8 cellular contexts compared by ENCODE assay signal in genomic region chr1:966603-967295, GRCh38. TPM values are rescaled to one million over a fixed set of nuclear protein-coding genes. Genes with fewer than 3 reads are reported as not detected.
DNase-seq lines count a peak whose midpoint lies in the region; ATAC-seq and TF ChIP-seq lines count a peak whose summit lies in the region.

No MANE protein-coding gene starts in this region.

- intact Hi-C loops in mucosa of descending colon (cut with DNase I, micrococcal nuclease) = no loop called here

- TF ChIP-seq CTCF in mucosa of descending colon (IDR thresholded peaks at IDR 0.05) = no peak

- H3K27ac Mint-ChIP-seq in activated CD4-positive, alpha-beta memory T cell treated with anti-CD3 and anti-CD28 coated beads, Interleukin-2, amount 10 ng/mL, durations not matched to agents 7 days and 5 days = peak overlapping the region; percentile 83
- H3K27ac Mint-ChIP-seq in effector memory CD8-positive, alpha-beta T cell = no peak overlapping the region

- peaks cover 14% of the 10 kb centered on the region for H3K4me1 ChIP-seq in mucosa of descending colon (ENCODE audit: low read depth)

- H3K9me3 ChIP-seq in mucosa of descending colon = no peaks in the 10 kb centered on the region

- CTCF ChIA-PET in activated CD4-positive, alpha-beta memory T cell treated with anti-CD3 and anti-CD28 coated beads, Interleukin-2, amount 10 ng/mL, durations not matched to agents 7 days and 5 days (lab: Charles Lee) = interaction anchor here (1.0 to 2.5 kb wide), 4 partner anchors 9 to 97 kb away, joined by 5 to 12 read pairs (median 6); partner anchors contain the start of gene PERM1

- H3K36me3 ChIP-seq in mucosa of descending colon (ENCODE audit: low read depth) = no peaks in the 10 kb centered on the region

- peak overlapping the region; percentile 82 for H3K4me3 Mint-ChIP-seq in activated CD4-positive, alpha-beta memory T cell treated with anti-CD3 and anti-CD28 coated beads, Interleukin-2, amount 10 ng/mL, durations not matched to agents 7 days and 5 days
- H3K4me3 Mint-ChIP-seq in effector memory CD8-positive, alpha-beta T cell = peak overlapping the region; percentile 67 to 75

- peaks cover 14% of the 10 kb centered on the region for H3K36me3 Mint-ChIP-seq in activated CD4-positive, alpha-beta memory T cell treated with anti-CD3 and anti-CD28 coated beads, Interleukin-2, amount 10 ng/mL, durations not matched to agents 7 days and 5 days (ENCODE audit: low read depth)
- H3K36me3 Mint-ChIP-seq in effector memory CD8-positive, alpha-beta T cell (ENCODE audit: insufficient read depth) = no peaks in the 10 kb centered on the region

- peak overlapping the region; percentile 30 for H3K4me3 ChIP-seq in mucosa of descending colon

- DNase-seq in CMK (ENCODE audit: low read depth) (peak; percentile 41), LoVo (ENCODE audit: low spot score) (peak; percentile 80), mucosa of descending colon (peak; percentile 82 to 89 (median 85))
- peak; percentile 87 for DNase-seq in activated CD4-positive, alpha-beta memory T cell treated with anti-CD3 and anti-CD28 coated beads, Interleukin-2, amount 10 ng/mL, durations not matched to agents 7 days and 5 days
- DNase-seq in effector memory CD8-positive, alpha-beta T cell = peak; percentile 46 to 51 (median 47)
- peak; percentile 81 for DNase-seq in stimulated activated CD8-positive, alpha-beta memory T cell treated with anti-CD3 and anti-CD28 coated beads, Interleukin-4, amount 100 ng/mL, for 24 hours (ENCODE audit: low read depth)

- H3K4me1 Mint-ChIP-seq in activated CD4-positive, alpha-beta memory T cell treated with anti-CD3 and anti-CD28 coated beads, Interleukin-2, amount 10 ng/mL, durations not matched to agents 7 days and 5 days = peaks cover 21% of the 10 kb centered on the region
- peaks cover 0 to 4% of the 10 kb centered on the region in 2 donors for H3K4me1 Mint-ChIP-seq in effector memory CD8-positive, alpha-beta T cell (ENCODE audit: low read depth in 2 of 2)

- peaks cover 8% of the 10 kb centered on the region for H3K27me3 Mint-ChIP-seq in activated CD4-positive, alpha-beta memory T cell treated with anti-CD3 and anti-CD28 coated beads, Interleukin-2, amount 10 ng/mL, durations not matched to agents 7 days and 5 days
- H3K27me3 Mint-ChIP-seq in effector memory CD8-positive, alpha-beta T cell = peaks cover 0 to 16% of the 10 kb centered on the region in 2 donors

- ATAC-seq in GM21515 (IDR thresholded peaks at IDR 0.05; ENCODE audit: unreplicated experiment) (peak; percentile 51), mucosa of descending colon (peak; percentile 90), HG03469 (IDR thresholded peaks at IDR 0.05; ENCODE audit: unreplicated experiment) (no peak)
- ATAC-seq in effector memory CD8-positive, alpha-beta T cell (replicated peaks) = peak; percentile 93

- H3K9me3 Mint-ChIP-seq in activated CD4-positive, alpha-beta memory T cell treated with anti-CD3 and anti-CD28 coated beads, Interleukin-2, amount 10 ng/mL, durations not matched to agents 7 days and 5 days = peaks cover 7% of the 10 kb centered on the region
- no peaks in the 10 kb centered on the region for H3K9me3 Mint-ChIP-seq in effector memory CD8-positive, alpha-beta T cell

- POLR2A ChIA-PET in activated CD4-positive, alpha-beta memory T cell treated with anti-CD3 and anti-CD28 coated beads, Interleukin-2, amount 10 ng/mL, durations not matched to agents 7 days and 5 days (lab: Charles Lee) = interaction anchor here (1.0 to 2.2 kb wide), 6 partner anchors 8 to 61 kb away, joined by 3 to 12 read pairs (median 6); partner anchors contain the start of genes ISG15 and NOC2L

RNA-seq across cellular contexts. Expression of gene PLEKHN1, which starts 0.5 kb away (rescaled TPM):
- 1 to 10 TPM; 7.6 to 8.2 TPM for total RNA-seq in activated CD4-positive, alpha-beta memory T cell treated with anti-CD3 and anti-CD28 coated beads, Interleukin-2, amount 10 ng/mL, durations not matched to agents 7 days and 5 days
- total RNA-seq in mucosa of descending colon = under 1 TPM; 0.23 to 0.99 (median 0.32) TPM

RNA-seq across cellular contexts. Expression of gene KLHL17, which starts 6.4 kb away (rescaled TPM):
- total RNA-seq in activated CD4-positive, alpha-beta memory T cell treated with anti-CD3 and anti-CD28 coated beads, Interleukin-2, amount 10 ng/mL, durations not matched to agents 7 days and 5 days = 10 to 100 TPM; 28.6 to 31.7 TPM
- total RNA-seq in mucosa of descending colon = 10 to 100 TPM in 2 of 3 donors, 1 to 10 TPM in 1; 9.0 to 14.7 (median 11.0) TPM

RNA-seq across cellular contexts. Expression of gene NOC2L, which starts 7.7 kb away (rescaled TPM):
- total RNA-seq in activated CD4-positive, alpha-beta memory T cell treated with anti-CD3 and anti-CD28 coated beads, Interleukin-2, amount 10 ng/mL, durations not matched to agents 7 days and 5 days = 10 to 100 TPM; 58.2 to 58.4 TPM
- total RNA-seq in mucosa of descending colon = 10 to 100 TPM; 47.3 to 56.2 (median 54.6) TPM

RNA-seq across cellular contexts. Expression of gene PERM1, which starts 15.1 kb away (rescaled TPM):
- not detected for total RNA-seq in activated CD4-positive, alpha-beta memory T cell treated with anti-CD3 and anti-CD28 coated beads, Interleukin-2, amount 10 ng/mL, durations not matched to agents 7 days and 5 days
- total RNA-seq in mucosa of descending colon = under 1 TPM in 1 of 3 donors, not detected in 2; 0.24 TPM

RNA-seq across cellular contexts. Expression of gene HES4, which starts 33.1 kb away (rescaled TPM):
- under 1 TPM in 1 of 2 experiments, not detected in 1; 0.23 TPM for total RNA-seq in activated CD4-positive, alpha-beta memory T cell treated with anti-CD3 and anti-CD28 coated beads, Interleukin-2, amount 10 ng/mL, durations not matched to agents 7 days and 5 days
- total RNA-seq in mucosa of descending colon = 10 to 100 TPM; 10.3 to 22.7 (median 21.1) TPM

Comparison
In these comparisons a context has a peak if more than half of its experiments do, and no peak if none do; other contexts are left out.
1. RNA of gene PLEKHN1, which starts 0.5 kb away (total RNA-seq): 7.6 to 8.2 TPM in activated CD4-positive, alpha-beta memory T cell treated with anti-CD3 and anti-CD28 coated beads, Interleukin-2, amount 10 ng/mL, durations not matched to agents 7 days and 5 days; 0.23 to 0.99 TPM in mucosa of descending colon; every median in the first group is over 4 times any median in the second.
2. Peak in every context shown above with its lines, with median percentiles within 50 percentile points of each other: DNase-seq.